Comparison of ENCODE assay signal across 17 cellular contexts in genomic region chr12:56781726-56782125, GRCh38. TPM values are rescaled to one million over a fixed set of nuclear protein-coding genes. Genes with fewer than 3 reads are reported as not detected.
DNase-seq lines count a peak whose midpoint lies in the region; ATAC-seq and TF ChIP-seq lines count a peak whose summit lies in the region.
"Had no signal": no experiment of that assay in that cellular context is flagged by ENCODE, and none has a peak within 500 bp of the region (broad histone marks: within the 10 kb centered on the region; RNA-seq: fewer than 3 reads in every experiment).

No MANE protein-coding gene starts in this region.

- ATAC-seq in activated CD8-positive, alpha-beta memory T cell treated with anti-CD3 and anti-CD28 coated beads, Interleukin-2, amount 10 ng/mL, durations not matched to agents 7 days and 5 days, result no peak
- ATAC-seq in left lobe of liver (peak; percentile 27), gastrocnemius medialis (no peak), GM19351 (IDR thresholded peaks at IDR 0.05; ENCODE audit: unreplicated experiment) (no peak)

- H3K4me3 ChIP-seq in thyroid gland (replicated peaks in 1 of 3) (no peak overlapping the region), gastrocnemius medialis (no peak overlapping the region)
- H3K4me3 ChIP-seq: GM23248 had no signal

- 87 to 99% methylated on average over 4 of the region's 4 CpGs for WGBS in thyroid gland, 2 donors

- H3K27me3 ChIP-seq in thyroid gland, result no peaks in the 10 kb centered on the region
- H3K27me3 ChIP-seq in gastrocnemius medialis, result no peaks in the 10 kb centered on the region

- no peaks in the 10 kb centered on the region for H3K9me3 Mint-ChIP-seq in activated CD8-positive, alpha-beta memory T cell treated with anti-CD3 and anti-CD28 coated beads, Interleukin-2, amount 10 ng/mL, durations not matched to agents 7 days and 5 days (ENCODE audit: low read depth)
- H3K9me3 Mint-ChIP-seq: CD4-positive, alpha-beta memory T cell had no signal

- DNase-seq in activated CD8-positive, alpha-beta memory T cell treated with anti-CD3 and anti-CD28 coated beads, Interleukin-2, amount 10 ng/mL, durations not matched to agents 7 days and 5 days, result peak; percentile 12
- no peak for DNase-seq in activated CD8-positive, alpha-beta memory T cell treated with anti-CD3 and anti-CD28 coated beads for 24 hours
- DNase-seq in LHCN-M2 (ENCODE audit: low read depth) (peak; percentile 26), left lobe of liver (ENCODE audit: low spot score) (peak; percentile 24), thyroid gland (no peak), DMS 273 treated with DMSO at 0.1 percent for 48 hours (lab: John Stamatoyannopoulos, UW) (no peak), gastrocnemius medialis (no peak)
- DNase-seq: AML-193; C1 segment of cervical spinal cord; CD4-positive, alpha-beta memory T cell; COR-L47; DND-41; GDM1; GM23248; H9 had no signal

- H3K4me1 ChIP-seq in thyroid gland (peaks cover 10 to 32% of the 10 kb centered on the region in 2 donors), gastrocnemius medialis (no peaks in the 10 kb centered on the region)

- H3K27ac Mint-ChIP-seq in activated CD8-positive, alpha-beta memory T cell treated with anti-CD3 and anti-CD28 coated beads, Interleukin-2, amount 10 ng/mL, durations not matched to agents 7 days and 5 days, result no peak overlapping the region
- H3K27ac Mint-ChIP-seq: CD4-positive, alpha-beta memory T cell; H9 had no signal

- intact Hi-C loops in thyroid gland (cut with DNase I), result no loop called here
- intact Hi-C loops in gastrocnemius medialis (cut with DNase I; ENCODE audit: low total_unique reads), result no loop called here

- H3K9me3 ChIP-seq in thyroid gland (no peaks in the 10 kb centered on the region), gastrocnemius medialis (no peaks in the 10 kb centered on the region)

- no peak for TF ChIP-seq POLR2A in thyroid gland (IDR thresholded peaks at IDR 0.05)
- TF ChIP-seq POLR2A in gastrocnemius medialis (IDR thresholded peaks at IDR 0.05), result no peak

- H3K4me1 Mint-ChIP-seq in activated CD8-positive, alpha-beta memory T cell treated with anti-CD3 and anti-CD28 coated beads, Interleukin-2, amount 10 ng/mL, durations not matched to agents 7 days and 5 days, result no peaks in the 10 kb centered on the region
- H3K4me1 Mint-ChIP-seq: CD4-positive, alpha-beta memory T cell had no signal

- H3K27ac ChIP-seq in thyroid gland (peak overlapping the region; percentile 57 to 79 (median 72)), gastrocnemius medialis (no peak overlapping the region)
- H3K27ac ChIP-seq: 22Rv1, GM23248 had no signal

- no peak overlapping the region for H3K4me3 Mint-ChIP-seq in activated CD8-positive, alpha-beta memory T cell treated with anti-CD3 and anti-CD28 coated beads, Interleukin-2, amount 10 ng/mL, durations not matched to agents 7 days and 5 days
- H3K4me3 Mint-ChIP-seq: CD4-positive, alpha-beta memory T cell; H9 had no signal

- H3K36me3 ChIP-seq in thyroid gland (no peaks in the 10 kb centered on the region), gastrocnemius medialis (no peaks in the 10 kb centered on the region)

- in situ Hi-C loops in gastrocnemius medialis (cut with MboI; ENCODE audit: low sequenced_read_pairs in 4 of 4), result no loop called here

- H3K27me3 Mint-ChIP-seq in activated CD8-positive, alpha-beta memory T cell treated with anti-CD3 and anti-CD28 coated beads, Interleukin-2, amount 10 ng/mL, durations not matched to agents 7 days and 5 days, result no peaks in the 10 kb centered on the region

- CTCF ChIA-PET in activated CD8-positive, alpha-beta memory T cell treated with anti-CD3 and anti-CD28 coated beads, Interleukin-2, amount 10 ng/mL, durations not matched to agents 7 days and 5 days (lab: Charles Lee), result interaction anchor here (1.3 kb wide), 1 partner anchor 205 kb away, joined by 3 read pairs; no protein-coding TSS in a partner anchor

- H3K36me3 Mint-ChIP-seq in activated CD8-positive, alpha-beta memory T cell treated with anti-CD3 and anti-CD28 coated beads, Interleukin-2, amount 10 ng/mL, durations not matched to agents 7 days and 5 days, result no peaks in the 10 kb centered on the region
- H3K36me3 Mint-ChIP-seq: CD4-positive, alpha-beta memory T cell had no signal

- TF ChIP-seq CTCF in thyroid gland (IDR thresholded peaks at IDR 0.05), result no peak
- TF ChIP-seq CTCF in gastrocnemius medialis (IDR thresholded peaks at IDR 0.05 in 4 of 5, conservative IDR thresholded peaks at IDR 0.05 in 1 of 5), result no peak

RNA-seq across cellular contexts. Expression of gene HSD17B6, which starts 18.6 kb away (rescaled TPM):
- 1 to 10 TPM; 2.9 to 4.5 TPM for total RNA-seq in activated CD8-positive, alpha-beta memory T cell treated with anti-CD3 and anti-CD28 coated beads, Interleukin-2, amount 10 ng/mL, durations not matched to agents 7 days and 5 days
- total RNA-seq in LHCN-M2 (2014; rRNA removed), result 3.2 and 3.8 TPM in 2 replicates
- polyA plus RNA-seq in LHCN-M2 (2012), result 0.96 TPM
- 554 TPM for total RNA-seq in left lobe of liver
- total RNA-seq in thyroid gland, result 100 to 1,000 TPM in 1 of 4 donors, 10 to 100 TPM in 2, 1 to 10 TPM in 1; 4.6 to 109 (median 24.0) TPM
- 1 to 10 TPM in 3 of 4 donors, not detected in 1; 1.2 to 2.3 (median 1.6) TPM for total RNA-seq in gastrocnemius medialis

RNA-seq across cellular contexts. Expression of gene PRIM1, which starts 29.6 kb away (rescaled TPM):
- 10 to 100 TPM; 62.9 to 65.3 TPM for total RNA-seq in activated CD8-positive, alpha-beta memory T cell treated with anti-CD3 and anti-CD28 coated beads, Interleukin-2, amount 10 ng/mL, durations not matched to agents 7 days and 5 days
- total RNA-seq in LHCN-M2 (2014; rRNA removed), result 29.0 and 37.2 TPM in 2 replicates
- polyA plus RNA-seq in LHCN-M2 (2012), result 7.5 TPM
- total RNA-seq in left lobe of liver, result 4.9 TPM
- 10 to 100 TPM in 1 of 4 donors, 1 to 10 TPM in 3; 5.8 to 11.7 (median 7.0) TPM for total RNA-seq in thyroid gland
- total RNA-seq in gastrocnemius medialis, result 1 to 10 TPM; 3.2 to 5.9 (median 3.7) TPM

RNA-seq across cellular contexts. Expression of gene NACA, which starts 56.6 kb away (rescaled TPM):
- total RNA-seq in activated CD8-positive, alpha-beta memory T cell treated with anti-CD3 and anti-CD28 coated beads, Interleukin-2, amount 10 ng/mL, durations not matched to agents 7 days and 5 days, result 100 to 1,000 TPM; 723 to 803 TPM
- 960 and 1,297 TPM in 2 replicates for total RNA-seq in LHCN-M2 (2014; rRNA removed)
- 1,097 TPM for polyA plus RNA-seq in LHCN-M2 (2012)
- 223 TPM for total RNA-seq in left lobe of liver
- total RNA-seq in thyroid gland, result 1,000 to 10,000 TPM; 1,034 to 1,717 (median 1,154) TPM
- total RNA-seq in gastrocnemius medialis, result 100 to 1,000 TPM; 225 to 438 (median 398) TPM

Comparison
In these comparisons a context has a peak if more than half of its experiments do, and no peak if none do; other contexts are left out.
1. DNase-seq: peak in activated CD8-positive, alpha-beta memory T cell treated with anti-CD3 and anti-CD28 coated beads, Interleukin-2, amount 10 ng/mL, durations not matched to agents 7 days and 5 days (single experiment), LHCN-M2 (single experiment) and left lobe of liver (single experiment); none in activated CD8-positive, alpha-beta memory T cell treated with anti-CD3 and anti-CD28 coated beads for 24 hours (single experiment), thyroid gland (0 of 2), DMS 273 treated with DMSO at 0.1 percent for 48 hours (single experiment) and gastrocnemius medialis (0 of 2).
2. H3K27ac ChIP-seq: peak in thyroid gland (3 of 3); none in gastrocnemius medialis (0 of 4).